8 cellular contexts compared by ENCODE assay signal in genomic region chr19:14505488-14506239, GRCh38. TPM values are rescaled to one million over a fixed set of nuclear protein-coding genes. Genes with fewer than 3 reads are reported as not detected.
DNase-seq lines count a peak whose midpoint lies in the region; ATAC-seq and TF ChIP-seq lines count a peak whose summit lies in the region.

No MANE protein-coding gene starts in this region.

- no peaks in the 10 kb centered on the region for H3K27me3 ChIP-seq in colonic mucosa
- H3K27me3 ChIP-seq in mesenchymal stem cell (ENCODE audit: control insufficient read depth in 1 of 2, insufficient read depth in 1 of 2, low read length in 2 of 2): no peaks in the 10 kb centered on the region

- peak overlapping the region; percentile 32 to 66 for H3K4ac ChIP-seq in mesenchymal stem cell (ENCODE audit: low read depth in 1 of 2, low read length in 2 of 2)

- peaks cover 6 to 13% of the 10 kb centered on the region in 2 donors for H3K27me3 Mint-ChIP-seq in stimulated activated naive B cell treated with anti-CD40 and anti-IgM and Interleukin-4, amounts not matched to agents 10 μg/mL and 1 μg/mL and 100 μg/mL, for 72 hours

- peak overlapping the region; percentile 89 for H2BK15ac ChIP-seq in mesenchymal stem cell (ENCODE audit: low read depth, poor library complexity, severe bottlenecking)

- H3K4me1 Mint-ChIP-seq in stimulated activated naive B cell treated with anti-CD40 and anti-IgM and Interleukin-4, amounts not matched to agents 10 μg/mL and 1 μg/mL and 100 μg/mL, for 72 hours: peaks cover 6 to 7% of the 10 kb centered on the region in 2 donors

- H3K36me3 ChIP-seq in colonic mucosa (no peaks in the 10 kb centered on the region), mesenchymal stem cell (ENCODE audit: control insufficient read depth in 1 of 2, insufficient read depth in 2 of 2, low read depth in 1 of 2, low read length in 2 of 2) (no peaks in the 10 kb centered on the region)

- H3K9me3 ChIP-seq in colonic mucosa (no peaks in the 10 kb centered on the region), mesenchymal stem cell (ENCODE audit: control insufficient read depth, low read length) (no peaks in the 10 kb centered on the region)

- H2BK12ac ChIP-seq in mesenchymal stem cell (ENCODE audit: low read length in 2 of 2): peak overlapping the region; percentile 67 to 74

- H2AK5ac ChIP-seq in mesenchymal stem cell (ENCODE audit: low read length, severe bottlenecking): peak overlapping the region; percentile 76

- no peak overlapping the region for H3K14ac ChIP-seq in mesenchymal stem cell (ENCODE audit: low read length in 2 of 2)

- no peak overlapping the region for H3K4me2 ChIP-seq in mesenchymal stem cell (ENCODE audit: low read length, poor library complexity, severe bottlenecking)

- intact Hi-C loops in colonic mucosa (cut with DNase I): no loop called here

- DNase-seq in GM04503 (ENCODE audit: low read depth) (peak; percentile 50), LNCaP clone FGC (ENCODE audit: low read depth) (no peak), colonic mucosa (peak; percentile 83), mesenchymal stem cell (peak; percentile 86), NCI-H2107 (lab: John Stamatoyannopoulos, UW) (no peak)
- DNase-seq in activated CD4-positive, alpha-beta T cell treated with anti-CD3 and anti-CD28 coated beads for 24 hours (ENCODE audit: low read depth in 2 of 2): peak; percentile 63 to 64
- DNase-seq in stimulated activated naive B cell treated with anti-CD40 and anti-IgM and Interleukin-4, amounts not matched to agents 10 μg/mL and 1 μg/mL and 100 μg/mL, for 72 hours: peak; percentile 52

- H2BK120ac ChIP-seq in mesenchymal stem cell (ENCODE audit: low read depth, low read length): peak overlapping the region; percentile 59

- peak overlapping the region; percentile 77 to 89 for H3K18ac ChIP-seq in mesenchymal stem cell (ENCODE audit: low read depth in 1 of 2, low read length in 2 of 2)

- peak overlapping the region in 1 of 2 donors; percentile 45 for H3K4me3 Mint-ChIP-seq in stimulated activated naive B cell treated with anti-CD40 and anti-IgM and Interleukin-4, amounts not matched to agents 10 μg/mL and 1 μg/mL and 100 μg/mL, for 72 hours

- H3K27ac ChIP-seq in colonic mucosa (peak overlapping the region; percentile 79), mesenchymal stem cell (ENCODE audit: low read length, poor library complexity, severe bottlenecking) (peak overlapping the region; percentile 76)

- peak overlapping the region; percentile 64 for H4K91ac ChIP-seq in mesenchymal stem cell (ENCODE audit: low read length)

- peaks cover 5% of the 10 kb centered on the region for H3K4me1 ChIP-seq in colonic mucosa
- H3K4me1 ChIP-seq in mesenchymal stem cell (ENCODE audit: control insufficient read depth, insufficient read depth, low read depth, low read length): peaks cover 18% of the 10 kb centered on the region

- H2AFZ ChIP-seq in mesenchymal stem cell (ENCODE audit: low read depth, low read length): peak overlapping the region; percentile 79

- peak overlapping the region; percentile 77 for H2BK5ac ChIP-seq in mesenchymal stem cell (ENCODE audit: low read depth, low read length, poor library complexity, severe bottlenecking)

- peak overlapping the region; percentile 94 for H4K8ac ChIP-seq in mesenchymal stem cell (ENCODE audit: low read length)

- no peaks in the 10 kb centered on the region for H3K9me3 Mint-ChIP-seq in stimulated activated naive B cell treated with anti-CD40 and anti-IgM and Interleukin-4, amounts not matched to agents 10 μg/mL and 1 μg/mL and 100 μg/mL, for 72 hours

- ATAC-seq in stimulated activated naive B cell treated with anti-CD40 and anti-IgM and Interleukin-4, amounts not matched to agents 10 μg/mL and 1 μg/mL and 100 μg/mL, for 72 hours (replicated peaks): peak; percentile 83 to 86
- no peak for ATAC-seq in GM21526 (IDR thresholded peaks at IDR 0.05; ENCODE audit: low FRiP score, unreplicated experiment)

- peak overlapping the region in 1 of 2 donors; percentile 69 for H3K9ac ChIP-seq in colonic mucosa (ENCODE audit: low read depth in 2 of 2, low read length in 2 of 2)
- H3K9ac ChIP-seq in mesenchymal stem cell (ENCODE audit: low read length): peak overlapping the region; percentile 70

- H3K36me3 Mint-ChIP-seq in stimulated activated naive B cell treated with anti-CD40 and anti-IgM and Interleukin-4, amounts not matched to agents 10 μg/mL and 1 μg/mL and 100 μg/mL, for 72 hours: no peaks in the 10 kb centered on the region

- TF ChIP-seq CTCF in LNCaP clone FGC (IDR thresholded peaks at IDR 0.05; ENCODE audit: control insufficient read depth, extremely low read depth, insufficient read depth): peak; percentile 78
- peak; percentile 76 for TF ChIP-seq CTCF in colonic mucosa (IDR thresholded peaks at IDR 0.05)

- no peaks in the 10 kb centered on the region for H3K79me1 ChIP-seq in mesenchymal stem cell (replicated peaks; ENCODE audit: low read length, poor library complexity, severe bottlenecking)

- peak overlapping the region in 1 of 2 experiments; percentile 75 for H3K23ac ChIP-seq in mesenchymal stem cell (ENCODE audit: low read length in 2 of 2)

- no peak overlapping the region for H3K4me3 ChIP-seq in LNCaP clone FGC (ENCODE audit: low read depth, low read length)
- H3K4me3 ChIP-seq in colonic mucosa: no peak overlapping the region
- H3K4me3 ChIP-seq in mesenchymal stem cell (ENCODE audit: insufficient read depth in 1 of 2, low read depth in 1 of 2, low read length in 2 of 2): no peak overlapping the region

- WGBS in mesenchymal stem cell: 13% methylated on average over 15 of the region's 19 CpGs

- H3K27ac Mint-ChIP-seq in stimulated activated naive B cell treated with anti-CD40 and anti-IgM and Interleukin-4, amounts not matched to agents 10 μg/mL and 1 μg/mL and 100 μg/mL, for 72 hours: no peak overlapping the region

RNA-seq across cellular contexts. Expression of gene GIPC1, which starts 9.7 kb away (rescaled TPM):
- total RNA-seq in colonic mucosa: 100 to 1,000 TPM; 281 to 404 TPM
- polyA plus RNA-seq in mesenchymal stem cell (2013, experiment 1 of 2): 120 TPM
- polyA plus RNA-seq in mesenchymal stem cell (2013, experiment 2 of 2): 116 TPM

RNA-seq across cellular contexts. Expression of gene DNAJB1, which starts 12.5 kb away (rescaled TPM):
- 100 to 1,000 TPM; 127 to 148 TPM for total RNA-seq in colonic mucosa
- polyA plus RNA-seq in mesenchymal stem cell (2013, experiment 1 of 2): 59.4 TPM
- polyA plus RNA-seq in mesenchymal stem cell (2013, experiment 2 of 2): 60.1 TPM

RNA-seq across cellular contexts. Expression of gene TECR, which starts 23.7 kb away (rescaled TPM):
- total RNA-seq in colonic mucosa: 100 to 1,000 TPM; 136 to 201 TPM
- polyA plus RNA-seq in mesenchymal stem cell (2013, experiment 1 of 2): 136 TPM
- 131 TPM for polyA plus RNA-seq in mesenchymal stem cell (2013, experiment 2 of 2)

RNA-seq across cellular contexts. Expression of gene PTGER1, which starts 30.5 kb away (rescaled TPM):
- total RNA-seq in colonic mucosa: under 1 TPM; 0.35 to 0.72 TPM
- 1.2 TPM for polyA plus RNA-seq in mesenchymal stem cell (2013, experiment 1 of 2)
- polyA plus RNA-seq in mesenchymal stem cell (2013, experiment 2 of 2): 1.3 TPM

Comparison
In these comparisons a context has a peak if more than half of its experiments do, and no peak if none do; other contexts are left out.
1. DNase-seq: peak in GM04503 (single experiment), activated CD4-positive, alpha-beta T cell treated with anti-CD3 and anti-CD28 coated beads for 24 hours (2 of 2), colonic mucosa (single experiment), mesenchymal stem cell (single experiment) and stimulated activated naive B cell treated with anti-CD40 and anti-IgM and Interleukin-4, amounts not matched to agents 10 μg/mL and 1 μg/mL and 100 μg/mL, for 72 hours (single experiment); none in LNCaP clone FGC (single experiment) and NCI-H2107 (single experiment).